Comparison of ENCODE assay signal across 8 cellular contexts in the genomic region with DNA sequence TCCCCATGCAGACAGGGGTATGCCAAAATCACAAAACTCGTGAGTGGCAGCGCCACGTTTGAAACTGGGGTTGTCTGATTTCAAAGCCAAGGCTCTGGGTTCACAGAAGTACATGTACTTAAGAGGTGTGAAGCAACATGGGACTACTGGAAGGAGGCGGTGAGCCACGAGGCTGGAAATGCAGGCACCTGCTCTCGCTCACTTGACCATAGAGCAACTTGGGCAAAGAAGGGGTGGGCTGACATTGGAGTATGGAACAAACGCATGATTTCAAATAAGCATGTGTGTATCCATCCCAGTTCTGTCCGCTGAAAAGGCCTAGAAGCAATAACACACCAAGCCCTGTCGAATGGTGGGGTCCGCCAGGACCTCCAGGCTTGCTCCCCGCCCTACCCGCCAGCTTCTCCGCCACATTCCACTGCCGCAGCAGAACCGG. TPM values are rescaled to one million over a fixed set of nuclear protein-coding genes. Genes with fewer than 3 reads are reported as not detected.
A peak's percentile ranks its signal among the peaks of the same experiment; 100 is the strongest.
DNase-seq lines count a peak whose midpoint lies in the region; ATAC-seq and TF ChIP-seq lines count a peak whose summit lies in the region.

No MANE protein-coding gene starts in this region.

- no peaks in the 10 kb centered on the region for H3K9me3 ChIP-seq in Peyer's patch
- no peaks in the 10 kb centered on the region for H3K9me3 ChIP-seq in duodenal mucosa (ENCODE audit: control insufficient read depth in 1 of 2, low read length in 2 of 2)
- no peaks in the 10 kb centered on the region for H3K9me3 ChIP-seq in vagina

- no peaks in the 10 kb centered on the region for H3K9me3 Mint-ChIP-seq in mesothelial cell of epicardium

- H3K27me3 ChIP-seq in Peyer's patch (no peaks in the 10 kb centered on the region), duodenal mucosa (ENCODE audit: control insufficient read depth in 1 of 2, insufficient read depth in 2 of 2, low read length in 2 of 2) (no peaks in the 10 kb centered on the region), vagina (no peaks in the 10 kb centered on the region)

- DNase-seq in AG08395 (ENCODE audit: low spot score) (peak; percentile 3), Peyer's patch (no peak), mesothelial cell of epicardium (ENCODE audit: low spot score in 2 of 2, unreplicated experiment in 2 of 2) (no peak), vagina (ENCODE audit: extremely low spot score in 2 of 2) (no peak), KG1 (lab: John Stamatoyannopoulos, UW) (no peak)

- H3K27ac ChIP-seq in Peyer's patch (peak overlapping the region; percentile 97 to 100 (median 98)), duodenal mucosa (ENCODE audit: low read depth, low read length) (peak overlapping the region; percentile 65), vagina (peak overlapping the region; percentile 43)

- no peaks in the 10 kb centered on the region for H3K36me3 Mint-ChIP-seq in mesothelial cell of epicardium

- TF ChIP-seq POLR2A in Peyer's patch (IDR thresholded peaks at IDR 0.05): no peak
- TF ChIP-seq POLR2A in vagina (IDR thresholded peaks at IDR 0.05): no peak

- no peaks in the 10 kb centered on the region for H3K27me3 Mint-ChIP-seq in mesothelial cell of epicardium (ENCODE audit: low read depth)

- intact Hi-C loops in vagina (cut with DNase I): loop anchor here (5.0 kb wide), 1 partner anchor 205 kb away; a partner anchor contains a TSS

- ATAC-seq in GM18519 (IDR thresholded peaks at IDR 0.05; ENCODE audit: low FRiP score, unreplicated experiment) (peak; percentile 12), HG02981 (IDR thresholded peaks at IDR 0.05; ENCODE audit: unreplicated experiment) (peak; percentile 15)

- no peaks in the 10 kb centered on the region for H3K36me3 ChIP-seq in Peyer's patch
- H3K36me3 ChIP-seq in duodenal mucosa (ENCODE audit: control insufficient read depth in 1 of 2, insufficient read depth in 2 of 2, low read length in 2 of 2): peaks cover 0 to 2% of the 10 kb centered on the region in 2 donors
- H3K36me3 ChIP-seq in vagina: no peaks in the 10 kb centered on the region

- peak overlapping the region; percentile 99 for H3K27ac Mint-ChIP-seq in mesothelial cell of epicardium

- TF ChIP-seq CTCF in Peyer's patch (IDR thresholded peaks at IDR 0.05) (no peak), mesothelial cell of epicardium (IDR thresholded peaks at IDR 0.05; ENCODE audit: unreplicated experiment) (no peak), vagina (IDR thresholded peaks at IDR 0.05) (no peak)

- H3K4me3 ChIP-seq in Peyer's patch: peak overlapping the region; percentile 77 to 100 (median 92)
- H3K4me3 ChIP-seq in duodenal mucosa (ENCODE audit: low read depth in 1 of 2, low read length in 2 of 2): peak overlapping the region; percentile 93 to 99
- peak overlapping the region; percentile 84 to 97 for H3K4me3 ChIP-seq in vagina

- peaks cover 0 to 32% (median 9%) of the 10 kb centered on the region in 4 donors for H3K4me1 ChIP-seq in Peyer's patch
- peaks cover 10 to 13% of the 10 kb centered on the region in 2 donors for H3K4me1 ChIP-seq in duodenal mucosa (ENCODE audit: control insufficient read depth in 1 of 2, insufficient read depth in 2 of 2, low read length in 2 of 2)
- H3K4me1 ChIP-seq in vagina: peaks cover 47% of the 10 kb centered on the region

- peaks cover 22% of the 10 kb centered on the region for H3K4me1 Mint-ChIP-seq in mesothelial cell of epicardium

- peak overlapping the region; percentile 97 to 100 for H3K9ac ChIP-seq in duodenal mucosa (ENCODE audit: low read depth in 1 of 2, low read length in 2 of 2)

- peak overlapping the region; percentile 98 for H3K4me3 Mint-ChIP-seq in mesothelial cell of epicardium

RNA-seq across cellular contexts. Expression of a gene that starts 0.6 kb away (rescaled TPM):
- total RNA-seq in Peyer's patch (100 to 1,000 TPM in 2 of 4 donors, 10 to 100 TPM in 2; 62.9 to 128 (median 89.5) TPM), mesothelial cell of epicardium (166 to 171 TPM (median 169 TPM) in 3 replicates), vagina (70.0 TPM)

Comparison
In these comparisons a context has a peak if more than half of its experiments do, and no peak if none do; other contexts are left out.
1. H3K27ac ChIP-seq: peak in every context shown above with its lines; median percentile 98 in Peyer's patch; 65 in duodenal mucosa; 43 in vagina.